Comparison of ENCODE assay signal across 29 cellular contexts in genomic region chr2:239864247-239865058, GRCh38.
"Had no signal": no experiment of that assay in that cellular context is flagged by ENCODE, and none has a peak within 500 bp of the region (broad histone marks: within the 10 kb centered on the region; RNA-seq: fewer than 3 reads in every experiment).

No MANE protein-coding gene starts in this region.

- DNase-seq: activated CD4-positive, alpha-beta T cell treated with anti-CD3 and anti-CD28 coated beads, Interleukin-2, amount 50 U/mL, for 1 hour; activated CD4-positive, CD25-positive, alpha-beta regulatory T cell treated with anti-CD3 and anti-CD28 coated beads, Interleukin-2, amount 50 U/mL, for 72 hours; activated gamma-delta T cell treated with Interleukin-2 at 50 U/mL for 16 hours; activated naive CD4-positive, alpha-beta T cell treated with anti-CD3 and anti-CD28 coated beads, Interleukin-2, amount 50 U/mL, for 16 hours; activated T-cell treated with anti-CD3 and anti-CD28 coated beads, Interleukin-2, amount 50 U/mL, for 4 hours; amniotic stem cell; brain microvascular endothelial cell; dorsolateral prefrontal cortex; effector memory CD4-positive, alpha-beta T cell; erythroblast; head of caudate nucleus; hypothalamus; immature natural killer cell; kidney; left lung; mucosa of descending colon; pancreas; psoas muscle; SK-N-SH; stimulated activated naive CD4-positive, alpha-beta T cell treated with Interleukin-2 at 50 U/mL for 16 hours; SW 1271; T-helper 17 cell; T1000; transverse colon had no signal

- H3K4me1 Mint-ChIP-seq: immature natural killer cell had no signal

- H3K4me3 ChIP-seq: coronary artery, dorsolateral prefrontal cortex, gastroesophageal sphincter, left lung, mucosa of descending colon, pancreas, psoas muscle, transverse colon had no signal

- H3K4me3 Mint-ChIP-seq: activated T-cell treated with anti-CD3 and anti-CD28 coated beads, Interleukin-2, amount 50 U/mL, for 4 hours; activated T-helper 17 cell treated with anti-CD3 and anti-CD28 coated beads, Interleukin-2, amount 50 U/mL, for 72 hours; immature natural killer cell; natural killer cell treated with Interleukin-12 subunit alpha and Interleukin-12 subunit beta and Interleukin-15 and Interleukin-18, amount 100 ng/mL, for 72 hours; T-helper 17 cell had no signal

- H3K36me3 Mint-ChIP-seq: immature natural killer cell; natural killer cell treated with Interleukin-12 subunit alpha and Interleukin-12 subunit beta and Interleukin-15 and Interleukin-18, amount 100 ng/mL, for 72 hours had no signal

- H3K27ac Mint-ChIP-seq: activated T-helper 17 cell treated with anti-CD3 and anti-CD28 coated beads, Interleukin-2, amount 50 U/mL, for 72 hours; immature natural killer cell; natural killer cell treated with Interleukin-12 subunit alpha and Interleukin-12 subunit beta and Interleukin-15 and Interleukin-18, amount 100 ng/mL, for 72 hours; T-helper 17 cell had no signal

- H3K9me3 ChIP-seq: gastroesophageal sphincter, left lung, mucosa of descending colon, neutrophil, pancreas, psoas muscle, transverse colon had no signal

- H3K27me3 Mint-ChIP-seq: activated T-helper 17 cell treated with anti-CD3 and anti-CD28 coated beads, Interleukin-2, amount 50 U/mL, for 72 hours; T-helper 17 cell had no signal

- H3K9me3 Mint-ChIP-seq: activated T-cell treated with anti-CD3 and anti-CD28 coated beads, Interleukin-2, amount 50 U/mL, for 4 hours; activated T-helper 17 cell treated with anti-CD3 and anti-CD28 coated beads, Interleukin-2, amount 50 U/mL, for 72 hours; immature natural killer cell; natural killer cell treated with Interleukin-12 subunit alpha and Interleukin-12 subunit beta and Interleukin-15 and Interleukin-18, amount 100 ng/mL, for 72 hours had no signal

- ATAC-seq: activated T-cell treated with anti-CD3 and anti-CD28 coated beads, Interleukin-2, amount 50 U/mL, for 4 hours; activated T-helper 17 cell treated with anti-CD3 and anti-CD28 coated beads, Interleukin-2, amount 50 U/mL, for 72 hours; gastroesophageal sphincter; left lung; mucosa of descending colon; pancreas; psoas muscle; T-helper 17 cell had no signal

- H3K4me1 ChIP-seq: gastroesophageal sphincter, left lung, pancreas, psoas muscle, transverse colon had no signal

- H3K27ac ChIP-seq: brain microvascular endothelial cell, coronary artery, dorsolateral prefrontal cortex, gastroesophageal sphincter, left lung, neutrophil, pancreas, psoas muscle, transverse colon had no signal

- H3K36me3 ChIP-seq: brain microvascular endothelial cell, gastroesophageal sphincter, left lung, neutrophil, pancreas, transverse colon had no signal

- H3K27me3 ChIP-seq: brain microvascular endothelial cell, dorsolateral prefrontal cortex, gastroesophageal sphincter, left lung, neutrophil, pancreas, transverse colon had no signal
